ENCODE assay signal across 22 cellular contexts in genomic region chr12:115659422-115659821, GRCh38.
"Had no signal": no experiment of that assay in that cellular context is flagged by ENCODE, and none has a peak within 500 bp of the region (broad histone marks: within the 10 kb centered on the region; RNA-seq: fewer than 3 reads in every experiment).

No MANE protein-coding gene starts in this region.

- H3K27me3 ChIP-seq: foreskin keratinocyte, sigmoid colon had no signal

- H3K4me3 ChIP-seq: esophagus muscularis mucosa, sigmoid colon had no signal

- H3K9me3 ChIP-seq: esophagus muscularis mucosa, neutrophil, sigmoid colon had no signal

- H3K36me3 Mint-ChIP-seq: activated CD4-positive, alpha-beta memory T cell treated with anti-CD3 and anti-CD28 coated beads for 36 hours; activated naive CD4-positive, alpha-beta T cell treated with anti-CD3 and anti-CD28 coated beads, Interleukin-2, amount 10 ng/mL, durations not matched to agents 7 days and 5 days; stimulated activated effector memory CD8-positive, alpha-beta T cell treated with anti-CD3 and anti-CD28 coated beads, Interleukin-12 subunit alpha, Interleukin-12 subunit beta, amount 100 ng/mL, for 72 hours had no signal

- ATAC-seq: naive thymus-derived CD8-positive, alpha-beta T cell; stimulated activated effector memory CD8-positive, alpha-beta T cell treated with anti-CD3 and anti-CD28 coated beads, Interleukin-12 subunit alpha, Interleukin-12 subunit beta, amount 100 ng/mL, for 72 hours; T-helper 17 cell had no signal

- DNase-seq: activated CD4-positive, alpha-beta memory T cell treated with anti-CD3 and anti-CD28 coated beads for 36 hours; activated CD4-positive, alpha-beta T cell treated with anti-CD3 and anti-CD28 coated beads, Interleukin-2, amount 10 ng/mL, durations not matched to agents 24 days and 14 days; activated CD4-positive, CD25-positive, alpha-beta regulatory T cell treated with anti-CD3 and anti-CD28 coated beads, Interleukin-2, amount 50 U/mL, for 72 hours; activated CD8-positive, alpha-beta memory T cell treated with anti-CD3 and anti-CD28 coated beads, Interleukin-2, amount 50 U/mL, for 48 hours; activated gamma-delta T cell; activated naive CD4-positive, alpha-beta T cell treated with anti-CD3 and anti-CD28 coated beads, Interleukin-2, amount 10 ng/mL, durations not matched to agents 7 days and 5 days; activated T-cell treated with anti-CD3 and anti-CD28 coated beads, Interleukin-2, amount 50 U/mL, for 24 hours; amniotic stem cell; central memory CD4-positive, alpha-beta T cell; effector CD4-positive, alpha-beta T cell; mesenchymal stem cell; naive thymus-derived CD8-positive, alpha-beta T cell; sigmoid colon; small intestine; stimulated activated CD4-positive, alpha-beta T cell treated with anti-CD3 and anti-CD28 coated beads, Interleukin-4, amount 100 ng/mL, for 24 hours; T-helper 17 cell had no signal

- H3K27ac ChIP-seq: foreskin keratinocyte, neutrophil, sigmoid colon had no signal

- H3K27ac Mint-ChIP-seq: activated CD4-positive, alpha-beta memory T cell treated with anti-CD3 and anti-CD28 coated beads for 36 hours; activated CD4-positive, alpha-beta T cell treated with anti-CD3 and anti-CD28 coated beads, Interleukin-2, amount 10 ng/mL, durations not matched to agents 24 days and 14 days; activated naive CD4-positive, alpha-beta T cell treated with anti-CD3 and anti-CD28 coated beads, Interleukin-2, amount 10 ng/mL, durations not matched to agents 7 days and 5 days; activated T-cell treated with anti-CD3 and anti-CD28 coated beads, Interleukin-2, amount 50 U/mL, for 24 hours; dendritic cell treated with granulocyte-macrophage colony-stimulating factor and Interleukin-4, amounts not matched to agents 40 ng/mL and 50 ng/mL, for 4 days; naive thymus-derived CD8-positive, alpha-beta T cell; stimulated activated effector memory CD8-positive, alpha-beta T cell treated with anti-CD3 and anti-CD28 coated beads, Interleukin-12 subunit alpha, Interleukin-12 subunit beta, amount 100 ng/mL, for 72 hours; stimulated activated naive CD8-positive, alpha-beta T cell treated with anti-CD3 and anti-CD28 coated beads, Interleukin-15, Interleukin-2, amounts not matched to agents 100 ng/mL and 50 ng/mL, for 24 hours; T-helper 17 cell had no signal

- H3K36me3 ChIP-seq: esophagus muscularis mucosa, neutrophil, sigmoid colon had no signal

- H3K4me1 Mint-ChIP-seq: activated CD4-positive, alpha-beta T cell treated with anti-CD3 and anti-CD28 coated beads, Interleukin-2, amount 10 ng/mL, durations not matched to agents 24 days and 14 days; activated naive CD4-positive, alpha-beta T cell treated with anti-CD3 and anti-CD28 coated beads, Interleukin-2, amount 10 ng/mL, durations not matched to agents 7 days and 5 days; naive thymus-derived CD8-positive, alpha-beta T cell; stimulated activated effector memory CD8-positive, alpha-beta T cell treated with anti-CD3 and anti-CD28 coated beads, Interleukin-12 subunit alpha, Interleukin-12 subunit beta, amount 100 ng/mL, for 72 hours; T-helper 17 cell had no signal

- H3K4me3 Mint-ChIP-seq: activated CD4-positive, alpha-beta memory T cell treated with anti-CD3 and anti-CD28 coated beads for 36 hours; activated CD4-positive, alpha-beta T cell treated with anti-CD3 and anti-CD28 coated beads, Interleukin-2, amount 10 ng/mL, durations not matched to agents 24 days and 14 days; activated naive CD4-positive, alpha-beta T cell treated with anti-CD3 and anti-CD28 coated beads, Interleukin-2, amount 10 ng/mL, durations not matched to agents 7 days and 5 days; activated T-cell treated with anti-CD3 and anti-CD28 coated beads, Interleukin-2, amount 50 U/mL, for 24 hours; dendritic cell treated with granulocyte-macrophage colony-stimulating factor and Interleukin-4, amounts not matched to agents 40 ng/mL and 50 ng/mL, for 4 days; naive thymus-derived CD8-positive, alpha-beta T cell; stimulated activated effector memory CD8-positive, alpha-beta T cell treated with anti-CD3 and anti-CD28 coated beads, Interleukin-12 subunit alpha, Interleukin-12 subunit beta, amount 100 ng/mL, for 72 hours; stimulated activated naive CD8-positive, alpha-beta T cell treated with anti-CD3 and anti-CD28 coated beads, Interleukin-15, Interleukin-2, amounts not matched to agents 100 ng/mL and 50 ng/mL, for 24 hours; T-helper 17 cell had no signal

- H3K4me1 ChIP-seq: foreskin keratinocyte had no signal

- H3K27me3 Mint-ChIP-seq: activated CD4-positive, alpha-beta T cell treated with anti-CD3 and anti-CD28 coated beads, Interleukin-2, amount 10 ng/mL, durations not matched to agents 24 days and 14 days; T-helper 17 cell had no signal

- H3K9me3 Mint-ChIP-seq: activated CD4-positive, alpha-beta T cell treated with anti-CD3 and anti-CD28 coated beads, Interleukin-2, amount 10 ng/mL, durations not matched to agents 24 days and 14 days; activated naive CD4-positive, alpha-beta T cell treated with anti-CD3 and anti-CD28 coated beads, Interleukin-2, amount 10 ng/mL, durations not matched to agents 7 days and 5 days; activated T-cell treated with anti-CD3 and anti-CD28 coated beads, Interleukin-2, amount 50 U/mL, for 24 hours; dendritic cell treated with granulocyte-macrophage colony-stimulating factor and Interleukin-4, amounts not matched to agents 40 ng/mL and 50 ng/mL, for 4 days; stimulated activated naive CD8-positive, alpha-beta T cell treated with anti-CD3 and anti-CD28 coated beads, Interleukin-15, Interleukin-2, amounts not matched to agents 100 ng/mL and 50 ng/mL, for 24 hours had no signal
